ENCODE assay signal across 22 cellular contexts in genomic region chr18:78407456-78407823, GRCh38.
A peak's percentile ranks its signal among the peaks of the same experiment; 100 is the strongest.
DNase-seq lines count a peak whose midpoint lies in the region; FAIRE-seq and TF ChIP-seq lines count a peak whose summit lies in the region.
"Had no signal": no experiment of that assay in that cellular context is flagged by ENCODE, and none has a peak within 500 bp of the region (broad histone marks: within the 10 kb centered on the region; RNA-seq: fewer than 3 reads in every experiment).

No MANE protein-coding gene starts in this region.

- no peaks in the 10 kb centered on the region for H3K36me3 ChIP-seq in hepatocyte (replicated peaks; ENCODE audit: insufficient read depth, low read depth)
- H3K36me3 ChIP-seq in sigmoid colon, result no peaks in the 10 kb centered on the region
- H3K36me3 ChIP-seq in SJCRH30, result no peaks in the 10 kb centered on the region
- H3K36me3 ChIP-seq: ascending aorta, tibial artery had no signal

- H3K27me3 ChIP-seq in hepatocyte (no peaks in the 10 kb centered on the region), sigmoid colon (no peaks in the 10 kb centered on the region), SJCRH30 (no peaks in the 10 kb centered on the region)
- H3K27me3 ChIP-seq: ascending aorta had no signal

- no peak overlapping the region for H2AFZ ChIP-seq in hepatocyte

- H3K4me1 ChIP-seq in hepatocyte (ENCODE audit: insufficient read depth) (no peaks in the 10 kb centered on the region), sigmoid colon (no peaks in the 10 kb centered on the region), SJCRH30 (no peaks in the 10 kb centered on the region)
- H3K4me1 ChIP-seq: ascending aorta had no signal

- no peaks in the 10 kb centered on the region for H3K9me2 ChIP-seq in hepatocyte (replicated peaks; ENCODE audit: insufficient read depth)
- H3K9me2 ChIP-seq: SK-N-SH had no signal

- H4K20me1 ChIP-seq in hepatocyte (ENCODE audit: insufficient read depth, poor library complexity, severe bottlenecking), result no peaks in the 10 kb centered on the region

- no peaks in the 10 kb centered on the region for H3K79me2 ChIP-seq in hepatocyte

- TF ChIP-seq EP300 in sigmoid colon (IDR thresholded peaks at IDR 0.05), result no peak

- 48% methylated on average over 4 of the region's 4 CpGs for WGBS in hepatocyte (ENCODE audit: low lambda C conversion rate, missing lambda C conversion rate)
- 28 to 33% methylated on average over 4 of the region's 4 CpGs for WGBS in sigmoid colon, 2 donors

- no peaks in the 10 kb centered on the region for H3K9me3 Mint-ChIP-seq in activated naive CD4-positive, alpha-beta T cell treated with anti-CD3 and anti-CD28 coated beads, Interleukin-2, amount 50 U/mL, for 24 hours

- H3K27me3 Mint-ChIP-seq in activated naive CD4-positive, alpha-beta T cell treated with anti-CD3 and anti-CD28 coated beads, Interleukin-2, amount 50 U/mL, for 24 hours, result no peaks in the 10 kb centered on the region

- H3K9me3 ChIP-seq in hepatocyte (ENCODE audit: low read depth), result no peaks in the 10 kb centered on the region
- no peaks in the 10 kb centered on the region for H3K9me3 ChIP-seq in sigmoid colon
- H3K9me3 ChIP-seq in SJCRH30 (replicated peaks), result no peaks in the 10 kb centered on the region
- H3K9me3 ChIP-seq: ascending aorta, SK-N-SH, tibial artery had no signal

- H3K4me3 Mint-ChIP-seq in activated naive CD4-positive, alpha-beta T cell treated with anti-CD3 and anti-CD28 coated beads, Interleukin-2, amount 50 U/mL, for 24 hours, result peak overlapping the region; percentile 38
- H3K4me3 Mint-ChIP-seq: activated CD8-positive, alpha-beta T cell treated with anti-CD3 and anti-CD28 coated beads, Interleukin-2, amount 10 ng/mL, durations not matched to agents 7 days and 5 days had no signal

- no peak for DNase-seq in activated naive CD4-positive, alpha-beta T cell (lab: John Stamatoyannopoulos, UW)
- DNase-seq in NCI-H2196 treated with DMSO at 0.1 percent for 48 hours (lab: John Stamatoyannopoulos, UW; ENCODE audit: unreplicated experiment) (peak; percentile 58), hepatocyte (ENCODE audit: low spot score) (no peak), urothelium cell line (ENCODE audit: low spot score) (peak; percentile 62), sigmoid colon (no peak), SJCRH30 (no peak), cortex of kidney (lab: John Stamatoyannopoulos, UW) (no peak)
- DNase-seq: activated CD8-positive, alpha-beta T cell treated with anti-CD3 and anti-CD28 coated beads, Interleukin-2, amount 10 ng/mL, durations not matched to agents 7 days and 5 days; erythroblast; GDM1; glutamatergic neuron; NCI-H524; PC-3; SK-N-SH; stimulated activated CD4-positive, alpha-beta T cell treated with anti-CD3 and anti-CD28 coated beads, Interleukin-4, amount 100 ng/mL, for 1 hour; stimulated activated CD8-positive, alpha-beta memory T cell treated with anti-CD3 and anti-CD28 coated beads, Interleukin-4, amount 100 ng/mL, for 48 hours; tibial artery had no signal

- H3K4me3 ChIP-seq in hepatocyte, result no peak overlapping the region
- no peak overlapping the region for H3K4me3 ChIP-seq in sigmoid colon
- no peak overlapping the region for H3K4me3 ChIP-seq in SJCRH30
- H3K4me3 ChIP-seq: ascending aorta, coronary artery, tibial artery had no signal

- intact Hi-C loops in sigmoid colon (cut with DNase I), result no loop called here

- H3K27ac ChIP-seq in hepatocyte (no peak overlapping the region), sigmoid colon (no peak overlapping the region), SJCRH30 (no peak overlapping the region)
- H3K27ac ChIP-seq: ascending aorta, coronary artery, tibial artery had no signal

- peaks cover 15% of the 10 kb centered on the region for H3K4me1 Mint-ChIP-seq in activated naive CD4-positive, alpha-beta T cell treated with anti-CD3 and anti-CD28 coated beads, Interleukin-2, amount 50 U/mL, for 24 hours

- no peak for FAIRE-seq in urothelium cell line (lab: Jason Lieb, UNC)
- FAIRE-seq: H1, islet of Langerhans had no signal

- TF ChIP-seq POLR2A in sigmoid colon (IDR thresholded peaks at IDR 0.05), result no peak

- peak overlapping the region; percentile 34 for H3K4me2 ChIP-seq in hepatocyte
- H3K4me2 ChIP-seq: SK-N-SH had no signal

- TF ChIP-seq CTCF in hepatocyte (IDR thresholded peaks at IDR 0.05; ENCODE audit: poor library complexity) (no peak), sigmoid colon (IDR thresholded peaks at IDR 0.05) (no peak)

- no peak overlapping the region for H3K27ac Mint-ChIP-seq in activated naive CD4-positive, alpha-beta T cell treated with anti-CD3 and anti-CD28 coated beads, Interleukin-2, amount 50 U/mL, for 24 hours
- H3K27ac Mint-ChIP-seq: activated CD8-positive, alpha-beta T cell treated with anti-CD3 and anti-CD28 coated beads, Interleukin-2, amount 10 ng/mL, durations not matched to agents 7 days and 5 days had no signal

- no peaks in the 10 kb centered on the region for H3K36me3 Mint-ChIP-seq in activated naive CD4-positive, alpha-beta T cell treated with anti-CD3 and anti-CD28 coated beads, Interleukin-2, amount 50 U/mL, for 24 hours

Comparison
In these comparisons a context has a peak if more than half of its experiments do, and no peak if none do; other contexts are left out.
1. DNase-seq: peak in NCI-H2196 treated with DMSO at 0.1 percent for 48 hours (single experiment) and urothelium cell line (single experiment); none in activated naive CD4-positive, alpha-beta T cell (0 of 4), hepatocyte (single experiment), sigmoid colon (single experiment), SJCRH30 (0 of 2) and cortex of kidney (single experiment).